8 cellular contexts compared by ENCODE assay signal in genomic region chr4:42656986-42657792, GRCh38. TPM values are rescaled to one million over a fixed set of nuclear protein-coding genes. Genes with fewer than 3 reads are reported as not detected.
DNase-seq lines count a peak whose midpoint lies in the region; ATAC-seq, FAIRE-seq and TF ChIP-seq lines count a peak whose summit lies in the region.

Gene ATP8A1 (minus strand): TSS chr4:42657105. CDS start chr4:42656873, 232 bp downstream.

- no peak for FAIRE-seq in keratinocyte (lab: Jason Lieb, UNC)

- peak; percentile 77 for ATAC-seq in HG03432 (IDR thresholded peaks at IDR 0.05; ENCODE audit: unreplicated experiment)

- H3K27ac ChIP-seq in keratinocyte (ENCODE audit: control insufficient read depth, insufficient read depth, low read length): peak within 1 kb of the TSS; percentile 76

- no peaks in the 10 kb centered on the region for H3K9me1 ChIP-seq in keratinocyte (ENCODE audit: control insufficient read depth, extremely low read depth, insufficient read depth, low read length)

- H3K27me3 ChIP-seq in keratinocyte (ENCODE audit: control insufficient read depth, extremely low read depth, insufficient read depth, low read length): peaks cover 6% of the 10 kb centered on the region

- H3K9me3 ChIP-seq in keratinocyte (ENCODE audit: control insufficient read depth, low read depth, low read length): no peaks in the 10 kb centered on the region

- dilution Hi-C loops in keratinocyte (cut with MboI; ENCODE audit: extremely low pct_ligation_motif_present, low sequenced_read_pairs): no loop called here

- peaks cover 21% of the 10 kb centered on the region for H3K4me1 ChIP-seq in keratinocyte (ENCODE audit: control insufficient read depth, extremely low read depth, insufficient read depth, low read length)

- H3K4me3 ChIP-seq in keratinocyte (ENCODE audit: control insufficient read depth in 2 of 3, extremely low read depth in 1 of 3, insufficient read depth in 2 of 3, low read depth in 1 of 3, low read length in 3 of 3): peak within 1 kb of the TSS; percentile 65 to 82 (median 81)

- no peaks in the 10 kb centered on the region for H4K20me1 ChIP-seq in keratinocyte (ENCODE audit: control insufficient read depth, extremely low read depth, insufficient read depth, low read length)

- H3K4me2 ChIP-seq in keratinocyte (ENCODE audit: control insufficient read depth, extremely low read depth, insufficient read depth, low read depth, low read length): peak within 1 kb of the TSS; percentile 93

- H3K9ac ChIP-seq in keratinocyte (ENCODE audit: control insufficient read depth, extremely low read depth, insufficient read depth, low read length): peak within 1 kb of the TSS; percentile 84

- no peak for TF ChIP-seq CTCF in keratinocyte (optimal IDR thresholded peaks at IDR 0.05 in 1 of 3, IDR thresholded peaks at IDR 0.05 in 1 of 3, conservative IDR thresholded peaks at IDR 0.05 in 1 of 3; ENCODE audit: extremely low read depth in 1 of 3, insufficient read depth in 2 of 3, low read length in 3 of 3)

- H2AFZ ChIP-seq in keratinocyte (ENCODE audit: control insufficient read depth, low read length): peak within 1 kb of the TSS; percentile 100

- peak; percentile 87 for TF ChIP-seq POLR2A in GM19193 (IDR thresholded peaks at IDR 0.05; ENCODE audit: extremely low read depth, insufficient read depth, insufficient read length)

- no peaks in the 10 kb centered on the region for H3K36me3 ChIP-seq in keratinocyte (ENCODE audit: control insufficient read depth in 2 of 2, extremely low read depth in 1 of 2, insufficient read depth in 2 of 2, low read length in 2 of 2)

- H3K79me2 ChIP-seq in keratinocyte (ENCODE audit: control insufficient read depth, insufficient read depth, low read length): no peaks in the 10 kb centered on the region

- peak; percentile 82 to 93 for DNase-seq in AML-193 (lab: John Stamatoyannopoulos, UW)
- peak; percentile 79 for DNase-seq in NCI-H460 (ENCODE audit: extremely low read depth, low read depth)
- DNase-seq in activated CD4-positive, CD25-positive, alpha-beta regulatory T cell treated with anti-CD3 and anti-CD28 coated beads, Interleukin-2, amount 50 U/mL, for 72 hours: peak; percentile 94
- DNase-seq in cerebellar nuclear complex (lab: John Stamatoyannopoulos, UW): peak; percentile 55 to 59
- no peak for DNase-seq in keratinocyte (ENCODE audit: low read depth, low spot score)
- DNase-seq in stimulated activated CD4-positive, alpha-beta T cell treated with anti-CD3 and anti-CD28 coated beads, Interleukin-12 subunit alpha, Interleukin-12 subunit beta, amount 100 ng/mL, for 48 hours (ENCODE audit: low read depth in 2 of 3, low spot score in 1 of 3): peak; percentile 79 to 93 (median 89)

RNA-seq across cellular contexts. Expression of gene ATP8A1, which starts in this region (rescaled TPM):
- total RNA-seq in NCI-H460 (2014; rRNA removed; shearing (Covaris generic)): 6.8 and 7.9 TPM in 2 replicates
- 12.0 and 13.1 TPM in 2 replicates for polyA plus RNA-seq in NCI-H460 (2014; cell fraction: nucleus; rRNA removed)
- polyA plus RNA-seq in keratinocyte: 0.05 to 0.31 TPM (median 0.20 TPM) in 3 replicates
- polyA plus RNA-seq in keratinocyte (2011; ENCODE audit: low read depth): 0.09 TPM
- 0.01 and 0.15 TPM in 2 replicates for polyA plus RNA-seq in keratinocyte (2011; cell fraction: cytosol; rRNA removed)
- 0.17 and 0.48 TPM in 2 replicates for polyA plus RNA-seq in keratinocyte (2011; cell fraction: nucleus; rRNA removed)
- 0.03 and 0.13 TPM in 2 replicates for polyA plus RNA-seq in keratinocyte (2012; ENCODE audit: low replicate concordance)
- polyA minus RNA-seq in keratinocyte: 0.10 to 0.16 TPM in 2 of 3 replicates, not detected in the other
- not detected for polyA minus RNA-seq in keratinocyte (2011; cell fraction: cytosol; rRNA and poly(A)+ RNA removed)
- polyA minus RNA-seq in keratinocyte (2011; cell fraction: nucleus; rRNA and poly(A)+ RNA removed): 0.21 and 0.93 TPM in 2 replicates
